Comparison of ENCODE assay signal across 19 cellular contexts in genomic region chr10:11927746-11928145, GRCh38.
A peak's percentile ranks its signal among the peaks of the same experiment; 100 is the strongest.
DNase-seq lines count a peak whose midpoint lies in the region; ATAC-seq and TF ChIP-seq lines count a peak whose summit lies in the region.
"Had no signal": no experiment of that assay in that cellular context is flagged by ENCODE, and none has a peak within 500 bp of the region (broad histone marks: within the 10 kb centered on the region; RNA-seq: fewer than 3 reads in every experiment).

No MANE protein-coding gene starts in this region.

- no peak overlapping the region for H3K4me3 Mint-ChIP-seq in activated T-cell treated with anti-CD3 and anti-CD28 coated beads, Interleukin-2, amount 50 U/mL, for 24 hours
- no peak overlapping the region for H3K4me3 Mint-ChIP-seq in activated T-cell treated with anti-CD3 and anti-CD28 coated beads, Interleukin-2, amount 50 U/mL, for 72 hours
- H3K4me3 Mint-ChIP-seq in mesothelial cell of epicardium: no peak overlapping the region
- H3K4me3 Mint-ChIP-seq: CD8-positive, alpha-beta T cell; IgD-negative memory B cell had no signal

- ATAC-seq in activated T-cell treated with anti-CD3 and anti-CD28 coated beads, Interleukin-2, amount 50 U/mL, for 72 hours (replicated peaks in 1 of 2): no peak
- no peak for ATAC-seq in HG03378 (IDR thresholded peaks at IDR 0.05; ENCODE audit: unreplicated experiment)
- no peak for ATAC-seq in GM18909 (IDR thresholded peaks at IDR 0.05; ENCODE audit: poor library complexity, unreplicated experiment)
- ATAC-seq in HG02973 (IDR thresholded peaks at IDR 0.05; ENCODE audit: unreplicated experiment): no peak
- ATAC-seq: CD8-positive, alpha-beta T cell had no signal

- H3K27ac Mint-ChIP-seq in activated T-cell treated with anti-CD3 and anti-CD28 coated beads, Interleukin-2, amount 50 U/mL, for 24 hours: peak overlapping the region; percentile 22
- no peak overlapping the region for H3K27ac Mint-ChIP-seq in activated T-cell treated with anti-CD3 and anti-CD28 coated beads, Interleukin-2, amount 50 U/mL, for 72 hours
- H3K27ac Mint-ChIP-seq in mesothelial cell of epicardium: peak overlapping the region; percentile 47
- H3K27ac Mint-ChIP-seq: CD8-positive, alpha-beta T cell; IgD-negative memory B cell had no signal

- TF ChIP-seq CTCF in mesothelial cell of epicardium (IDR thresholded peaks at IDR 0.05; ENCODE audit: unreplicated experiment): no peak

- no peaks in the 10 kb centered on the region for H3K27me3 Mint-ChIP-seq in activated T-cell treated with anti-CD3 and anti-CD28 coated beads, Interleukin-2, amount 50 U/mL, for 24 hours
- no peaks in the 10 kb centered on the region for H3K27me3 Mint-ChIP-seq in activated T-cell treated with anti-CD3 and anti-CD28 coated beads, Interleukin-2, amount 50 U/mL, for 72 hours (ENCODE audit: low read depth)
- no peaks in the 10 kb centered on the region for H3K27me3 Mint-ChIP-seq in mesothelial cell of epicardium (ENCODE audit: low read depth)
- H3K27me3 Mint-ChIP-seq: IgD-negative memory B cell had no signal

- DNase-seq in activated T-cell treated with anti-CD3 and anti-CD28 coated beads, Interleukin-2, amount 50 U/mL, for 24 hours: no peak
- DNase-seq in activated T-cell treated with anti-CD3 and anti-CD28 coated beads, Interleukin-2, amount 50 U/mL, for 72 hours: no peak
- DNase-seq in RKO (ENCODE audit: low spot score) (peak; percentile 7), mesothelial cell of epicardium (ENCODE audit: low spot score in 2 of 2, unreplicated experiment in 2 of 2) (no peak)
- DNase-seq: Caco-2; CD8-positive, alpha-beta T cell; HCEC 1CT; NCI-H1048; NCI-H1417; NCI-H1694; NCI-H2029 treated with DMSO at 0.1 percent for 48 hours; NCI-H226; NCI-H510A; NCI-H69; SHP77 had no signal

- no peaks in the 10 kb centered on the region for H3K4me1 Mint-ChIP-seq in activated T-cell treated with anti-CD3 and anti-CD28 coated beads, Interleukin-2, amount 50 U/mL, for 24 hours (ENCODE audit: low read depth)
- no peaks in the 10 kb centered on the region for H3K4me1 Mint-ChIP-seq in activated T-cell treated with anti-CD3 and anti-CD28 coated beads, Interleukin-2, amount 50 U/mL, for 72 hours (ENCODE audit: low read depth)
- no peaks in the 10 kb centered on the region for H3K4me1 Mint-ChIP-seq in mesothelial cell of epicardium
- H3K4me1 Mint-ChIP-seq: IgD-negative memory B cell had no signal

- H3K9me3 Mint-ChIP-seq in activated T-cell treated with anti-CD3 and anti-CD28 coated beads, Interleukin-2, amount 50 U/mL, for 24 hours: no peaks in the 10 kb centered on the region
- no peaks in the 10 kb centered on the region for H3K9me3 Mint-ChIP-seq in activated T-cell treated with anti-CD3 and anti-CD28 coated beads, Interleukin-2, amount 50 U/mL, for 72 hours
- no peaks in the 10 kb centered on the region for H3K9me3 Mint-ChIP-seq in mesothelial cell of epicardium
- H3K9me3 Mint-ChIP-seq: CD8-positive, alpha-beta T cell; IgD-negative memory B cell had no signal

- H3K36me3 Mint-ChIP-seq in activated T-cell treated with anti-CD3 and anti-CD28 coated beads, Interleukin-2, amount 50 U/mL, for 24 hours (ENCODE audit: low read depth): peaks cover 84% of the 10 kb centered on the region
- peaks cover 12 to 34% of the 10 kb centered on the region in 2 donors for H3K36me3 Mint-ChIP-seq in activated T-cell treated with anti-CD3 and anti-CD28 coated beads, Interleukin-2, amount 50 U/mL, for 72 hours (ENCODE audit: insufficient read depth in 2 of 2)
- peaks cover 49% of the 10 kb centered on the region for H3K36me3 Mint-ChIP-seq in mesothelial cell of epicardium
